23 cellular contexts compared by ENCODE assay signal in genomic region chr16:14339694-14340093, GRCh38.
"Had no signal": no experiment of that assay in that cellular context is flagged by ENCODE, and none has a peak within 500 bp of the region (broad histone marks: within the 10 kb centered on the region; RNA-seq: fewer than 3 reads in every experiment).

No MANE protein-coding gene starts in this region.

- H3K4me2 ChIP-seq: KMS-11, SK-N-SH had no signal

- DNase-seq: IMR-90, Kasumi-1, MM.1S, NCI-H1092 treated with DMSO at 0.1 percent for 48 hours, NCI-H1436, NCI-H187, NCI-H2029, NCI-H2081 treated with DMSO at 0.1 percent for 48 hours, NCI-H2171, NCI-H226, NCI-H446, NCI-H510A, NCI-H524 treated with DMSO at 0.1 percent for 48 hours, NCI-H69, NCI-H774, PC-3, SHP77, SK-N-SH, SW 1271 had no signal

- ATAC-seq: Panc1, PC-3 had no signal

- H3K4me3 ChIP-seq: SJSA1 had no signal

- H3K36me3 ChIP-seq: SJSA1 had no signal

- H3K27me3 ChIP-seq: SJSA1 had no signal

- H3K9ac ChIP-seq: KMS-11, SK-N-SH had no signal

- H3K27ac ChIP-seq: KMS-11, RWPE1, SJSA1 had no signal

- H3K4me1 ChIP-seq: SJSA1 had no signal

- H3K9me3 ChIP-seq: SK-N-SH had no signal
